Comparison of ENCODE assay signal across 9 cellular contexts in genomic region chr5:43017438-43017820, GRCh38. TPM values are rescaled to one million over a fixed set of nuclear protein-coding genes. Genes with fewer than 3 reads are reported as not detected.
DNase-seq lines count a peak whose midpoint lies in the region; FAIRE-seq and TF ChIP-seq lines count a peak whose summit lies in the region.
"Had no signal": no experiment of that assay in that cellular context is flagged by ENCODE, and none has a peak within 500 bp of the region (broad histone marks: within the 10 kb centered on the region; RNA-seq: fewer than 3 reads in every experiment).

No MANE protein-coding gene starts in this region.

- TF ChIP-seq CTCF in Loucy (conservative IDR thresholded peaks at IDR 0.05; ENCODE audit: low read length) (no peak), glutamatergic neuron (IDR thresholded peaks at IDR 0.05; ENCODE audit: partially characterized antibody, unreplicated experiment) (no peak), D721Med (IDR thresholded peaks at IDR 0.05; ENCODE audit: insufficient read depth, missing control alignments) (no peak)

- H3K36me3 ChIP-seq in Loucy (ENCODE audit: insufficient read depth, low read length) (peaks cover 4% of the 10 kb centered on the region; the same call in 1 of the 2 replicates), trophoblast cell (ENCODE audit: control insufficient read depth in 1 of 2, insufficient read depth in 2 of 2, low read length in 2 of 2) (no peaks in the 10 kb centered on the region)

- H3K9me2 ChIP-seq in Loucy (replicated peaks; ENCODE audit: low read depth, low read length) = no peaks in the 10 kb centered on the region

- H2BK120ac ChIP-seq in trophoblast cell (ENCODE audit: insufficient read depth, low read length, poor library complexity) = no peak overlapping the region

- H3K79me2 ChIP-seq in Loucy (ENCODE audit: insufficient read depth, low read length) (peaks cover 93% of the 10 kb centered on the region), trophoblast cell (ENCODE audit: control insufficient read depth, insufficient read depth, low read length, poor library complexity) (no peaks in the 10 kb centered on the region)

- no peak overlapping the region for H3K23ac ChIP-seq in trophoblast cell (ENCODE audit: low read length)

- peak; percentile 58 for DNase-seq in NOMO-1 treated with dmso at 0.1 percent for 144 hours (lab: John Stamatoyannopoulos, UW; ENCODE audit: unreplicated experiment)
- no peak for DNase-seq in NOMO-1 treated with DMSO at 0.1 percent for 48 hours (lab: John Stamatoyannopoulos, UW; ENCODE audit: unreplicated experiment)
- no peak for DNase-seq in activated T-helper 1 cell treated with anti-CD3 and anti-CD28 coated beads, Interleukin-12 subunit alpha, Interleukin-12 subunit beta, Interleukin-2, Interleukin-4 antibody, amounts not matched to agents 30 ng/mL and 10 ng/mL and 1 ng/mL, durations not matched to agents 14 hours and 24 hours and 36 hours (ENCODE audit: low spot score)
- no peak for DNase-seq in glutamatergic neuron
- peak; percentile 10 to 47 for DNase-seq in trophoblast cell
- DNase-seq in mucosa of gallbladder (ENCODE audit: low spot score) = no peak
- DNase-seq in D721Med (ENCODE audit: insufficient read length, low spot score) = no peak

- H3K36me3 Mint-ChIP-seq in activated T-helper 1 cell treated with anti-CD3 and anti-CD28 coated beads, Interleukin-12 subunit alpha, Interleukin-12 subunit beta, Interleukin-2, Interleukin-4 antibody, amounts not matched to agents 30 ng/mL and 10 ng/mL and 1 ng/mL, durations not matched to agents 14 hours and 24 hours and 36 hours (ENCODE audit: low read depth) = peaks cover 1% of the 10 kb centered on the region
- H3K36me3 Mint-ChIP-seq in glutamatergic neuron (ENCODE audit: unreplicated experiment) = no peaks in the 10 kb centered on the region

- no peaks in the 10 kb centered on the region for H3K27me3 Mint-ChIP-seq in activated T-helper 1 cell treated with anti-CD3 and anti-CD28 coated beads, Interleukin-12 subunit alpha, Interleukin-12 subunit beta, Interleukin-2, Interleukin-4 antibody, amounts not matched to agents 30 ng/mL and 10 ng/mL and 1 ng/mL, durations not matched to agents 14 hours and 24 hours and 36 hours (ENCODE audit: insufficient read depth)
- peaks cover 25% of the 10 kb centered on the region for H3K27me3 Mint-ChIP-seq in glutamatergic neuron (ENCODE audit: unreplicated experiment)

- no peak overlapping the region for H4K12ac ChIP-seq in trophoblast cell (ENCODE audit: low read depth, low read length)

- H2BK5ac ChIP-seq in trophoblast cell (ENCODE audit: low read depth, low read length, poor library complexity) = no peak overlapping the region

- intact Hi-C loops in activated T-helper 1 cell treated with anti-CD3 and anti-CD28 coated beads, Interleukin-12 subunit alpha, Interleukin-12 subunit beta, Interleukin-2, Interleukin-4 antibody, amounts not matched to agents 30 ng/mL and 10 ng/mL and 1 ng/mL, durations not matched to agents 14 hours and 24 hours and 36 hours (cut with micrococcal nuclease) = loop anchor here (1.0 to 10.0 kb wide), 3 partner anchors 8 to 1143 kb away; partner anchors contain the start of gene OXCT1

- no peak overlapping the region for H2BK12ac ChIP-seq in trophoblast cell (ENCODE audit: low read length)

- H3K4me3 ChIP-seq in Loucy (ENCODE audit: low read length, poor library complexity, severe bottlenecking) (peak overlapping the region; percentile 97), trophoblast cell (ENCODE audit: low read depth, low read length) (peak overlapping the region; percentile 64)
- H3K4me3 ChIP-seq: body of pancreas had no signal

- FAIRE-seq in D721Med (lab: Jason Lieb, UNC) = no peak

- H2AFZ ChIP-seq in Loucy (ENCODE audit: low read length) = no peak overlapping the region
- H2AFZ ChIP-seq in trophoblast cell (ENCODE audit: insufficient read depth, low read length, poor library complexity) = peak overlapping the region; percentile 96

- peaks cover 4% of the 10 kb centered on the region for H4K20me1 ChIP-seq in Loucy (ENCODE audit: insufficient read depth, low read length, poor library complexity, severe bottlenecking)

- H3K4me1 ChIP-seq in Loucy (ENCODE audit: insufficient read depth, low read length, poor library complexity, severe bottlenecking) (peaks cover 53% of the 10 kb centered on the region), trophoblast cell (ENCODE audit: control insufficient read depth in 1 of 2, insufficient read depth in 2 of 2, low read length in 2 of 2) (peaks cover 2 to 8% of the 10 kb centered on the region in 2 experiments)

- no peaks in the 10 kb centered on the region for H3K9me3 Mint-ChIP-seq in activated T-helper 1 cell treated with anti-CD3 and anti-CD28 coated beads, Interleukin-12 subunit alpha, Interleukin-12 subunit beta, Interleukin-2, Interleukin-4 antibody, amounts not matched to agents 30 ng/mL and 10 ng/mL and 1 ng/mL, durations not matched to agents 14 hours and 24 hours and 36 hours
- peaks cover 19% of the 10 kb centered on the region for H3K9me3 Mint-ChIP-seq in glutamatergic neuron (ENCODE audit: unreplicated experiment)

- H3K27me3 ChIP-seq in Loucy (ENCODE audit: insufficient read depth, low read length, poor library complexity, severe bottlenecking) (no peaks in the 10 kb centered on the region), trophoblast cell (ENCODE audit: insufficient read depth, low read length) (peaks cover 16% of the 10 kb centered on the region)

- H3K79me1 ChIP-seq in trophoblast cell (ENCODE audit: low read length) = peaks cover 2% of the 10 kb centered on the region

- H3K9me3 ChIP-seq in Loucy (ENCODE audit: insufficient read depth, low read depth, low read length) (no peaks in the 10 kb centered on the region), trophoblast cell (ENCODE audit: insufficient read depth, low read depth, low read length) (no peaks in the 10 kb centered on the region)

- no peak overlapping the region for H2AK5ac ChIP-seq in trophoblast cell (ENCODE audit: low read length)

- no peak overlapping the region for H3K27ac ChIP-seq in trophoblast cell (ENCODE audit: low read depth, low read length)

- H3K27ac Mint-ChIP-seq in activated T-helper 1 cell treated with anti-CD3 and anti-CD28 coated beads, Interleukin-12 subunit alpha, Interleukin-12 subunit beta, Interleukin-2, Interleukin-4 antibody, amounts not matched to agents 30 ng/mL and 10 ng/mL and 1 ng/mL, durations not matched to agents 14 hours and 24 hours and 36 hours = peak overlapping the region; percentile 97
- peak overlapping the region; percentile 90 for H3K27ac Mint-ChIP-seq in glutamatergic neuron (ENCODE audit: unreplicated experiment)

- H3K4me2 ChIP-seq in Loucy (ENCODE audit: low read depth, low read length, poor library complexity, severe bottlenecking) (peak overlapping the region; percentile 87), trophoblast cell (ENCODE audit: low read length) (peak overlapping the region; percentile 91)

- peaks cover 17% of the 10 kb centered on the region; the same call in 1 of the 2 replicates for H3F3A ChIP-seq in Loucy (ENCODE audit: low read depth)

- H3K9ac ChIP-seq in Loucy (ENCODE audit: low read depth, low read length, poor library complexity, severe bottlenecking) = peak overlapping the region; percentile 99
- no peak overlapping the region for H3K9ac ChIP-seq in trophoblast cell (ENCODE audit: low read length)

- no peak overlapping the region for H3K14ac ChIP-seq in trophoblast cell (ENCODE audit: low read length)

- H3K4me3 Mint-ChIP-seq in activated T-helper 1 cell treated with anti-CD3 and anti-CD28 coated beads, Interleukin-12 subunit alpha, Interleukin-12 subunit beta, Interleukin-2, Interleukin-4 antibody, amounts not matched to agents 30 ng/mL and 10 ng/mL and 1 ng/mL, durations not matched to agents 14 hours and 24 hours and 36 hours = peak overlapping the region; percentile 90
- peak overlapping the region; percentile 96 for H3K4me3 Mint-ChIP-seq in glutamatergic neuron (ENCODE audit: unreplicated experiment)

- no peak overlapping the region for H3K18ac ChIP-seq in trophoblast cell (ENCODE audit: low read length)

- no peak overlapping the region for H3K4ac ChIP-seq in trophoblast cell (ENCODE audit: low read depth, low read length)

- H3K4me1 Mint-ChIP-seq in activated T-helper 1 cell treated with anti-CD3 and anti-CD28 coated beads, Interleukin-12 subunit alpha, Interleukin-12 subunit beta, Interleukin-2, Interleukin-4 antibody, amounts not matched to agents 30 ng/mL and 10 ng/mL and 1 ng/mL, durations not matched to agents 14 hours and 24 hours and 36 hours (ENCODE audit: low read depth) = peaks cover 46% of the 10 kb centered on the region
- peaks cover 7% of the 10 kb centered on the region for H3K4me1 Mint-ChIP-seq in glutamatergic neuron (ENCODE audit: low read depth, unreplicated experiment)

- no peak overlapping the region for H4K91ac ChIP-seq in trophoblast cell (ENCODE audit: low read depth, low read length)

- peak overlapping the region; percentile 13 for H4K8ac ChIP-seq in trophoblast cell (ENCODE audit: low read depth, low read length)

- WGBS in trophoblast cell (ENCODE audit: extremely low coverage, insufficient coverage, insufficient read length) = no CpG with 5 or more reads among the region's 13 CpGs

RNA-seq across cellular contexts. Expression of gene ANXA2R, which starts 22.7 kb away (rescaled TPM):
- 0.88 and 0.93 TPM in 2 replicates for total RNA-seq in activated T-helper 1 cell treated with anti-CD3 and anti-CD28 coated beads, Interleukin-12 subunit alpha, Interleukin-12 subunit beta, Interleukin-2, Interleukin-4 antibody, amounts not matched to agents 30 ng/mL and 10 ng/mL and 1 ng/mL, durations not matched to agents 14 hours and 24 hours and 36 hours
- total RNA-seq in glutamatergic neuron (ENCODE audit: unreplicated experiment) = 1.6 TPM
- polyA plus RNA-seq in trophoblast cell (2013) = 0.06 and 0.07 TPM in 2 replicates
- total RNA-seq in mucosa of gallbladder = 2.8 TPM

Comparison
In these comparisons a context has a peak if more than half of its experiments do, and no peak if none do; other contexts are left out.
1. DNase-seq: peak in NOMO-1 treated with dmso at 0.1 percent for 144 hours (single experiment) and trophoblast cell (2 of 2); none in NOMO-1 treated with DMSO at 0.1 percent for 48 hours (single experiment), activated T-helper 1 cell treated with anti-CD3 and anti-CD28 coated beads, Interleukin-12 subunit alpha, Interleukin-12 subunit beta, Interleukin-2, Interleukin-4 antibody, amounts not matched to agents 30 ng/mL and 10 ng/mL and 1 ng/mL, durations not matched to agents 14 hours and 24 hours and 36 hours (single experiment), glutamatergic neuron (single experiment), mucosa of gallbladder (single experiment) and D721Med (single experiment).